ENCODE assay signal across 28 cellular contexts in the genomic region with DNA sequence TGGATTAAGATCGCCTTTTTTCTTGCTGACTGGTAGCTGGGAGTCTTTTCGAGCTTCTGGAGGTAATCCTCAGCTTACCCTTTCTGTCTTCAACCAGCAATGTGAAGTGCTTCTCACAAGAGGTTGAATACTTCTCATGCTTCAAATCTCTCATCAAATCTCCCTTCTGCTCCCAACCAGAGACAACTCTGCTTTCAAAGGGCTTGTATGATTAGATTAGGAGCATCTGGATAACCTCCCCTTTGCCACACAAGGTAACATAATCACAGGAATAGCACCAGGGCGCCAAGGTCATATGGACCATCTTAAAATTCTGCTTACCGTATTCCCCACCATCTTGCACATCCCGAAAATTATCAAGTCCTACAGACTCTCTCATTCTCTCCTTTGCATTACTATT.
"Had no signal": no experiment of that assay in that cellular context is flagged by ENCODE, and none has a peak within 500 bp of the region (broad histone marks: within the 10 kb centered on the region; RNA-seq: fewer than 3 reads in every experiment).

No MANE protein-coding gene starts in this region.

- H3K27me3 Mint-ChIP-seq: type B pancreatic cell had no signal

- H3K36me3 Mint-ChIP-seq: stimulated activated effector memory CD8-positive, alpha-beta T cell treated with anti-CD3 and anti-CD28 coated beads, Interleukin-12 subunit alpha, Interleukin-12 subunit beta, amount 100 ng/mL, for 72 hours; stimulated activated memory B cell treated with anti-CD40 and anti-IgM and Interleukin-4, amounts not matched to agents 10 μg/mL and 1 μg/mL and 100 μg/mL, for 72 hours; type B pancreatic cell had no signal

- H3K9me3 ChIP-seq: stomach, suprapubic skin, testis, thoracic aorta, thyroid gland, tibial artery, tibial nerve, transverse colon, upper lobe of left lung, upper lobe of right lung, uterus, vagina had no signal

- H3K4me1 ChIP-seq: suprapubic skin, testis, thyroid gland, tibial nerve, transverse colon, upper lobe of left lung, upper lobe of right lung, uterus, vagina had no signal

- H3K4me3 ChIP-seq: stomach, suprapubic skin, testis, thoracic aorta, thyroid gland, tibial artery, tibial nerve, transverse colon, upper lobe of left lung, upper lobe of right lung, uterus, vagina had no signal

- H3K27ac ChIP-seq: stomach, suprapubic skin, testis, thoracic aorta, thyroid gland, tibial artery, tibial nerve, transverse colon, upper lobe of left lung, upper lobe of right lung, uterus, vagina had no signal

- H3K27me3 ChIP-seq: stomach, suprapubic skin, testis, thyroid gland, tibial artery, tibial nerve, transverse colon, upper lobe of left lung, upper lobe of right lung, uterus, vagina had no signal

- ATAC-seq: stimulated activated effector memory CD8-positive, alpha-beta T cell treated with anti-CD3 and anti-CD28 coated beads, Interleukin-12 subunit alpha, Interleukin-12 subunit beta, amount 100 ng/mL, for 72 hours; stimulated activated memory B cell treated with anti-CD40 and anti-IgM and Interleukin-4, amounts not matched to agents 10 μg/mL and 1 μg/mL and 100 μg/mL, for 72 hours; stimulated activated naive B cell treated with anti-CD40 and anti-IgM and Interleukin-4, amounts not matched to agents 10 μg/mL and 1 μg/mL and 100 μg/mL, for 72 hours; stimulated activated naive CD8-positive, alpha-beta T cell treated with anti-CD3 and anti-CD28 coated beads, Interleukin-15, amount 100 ng/mL, for 72 hours; stimulated activated naive CD8-positive, alpha-beta T cell treated with anti-CD3 and anti-CD28 coated beads, Interleukin-15, Interleukin-2, amounts not matched to agents 100 U/mL and 50 U/mL, for 24 hours; upper lobe of right lung had no signal

- DNase-seq: stimulated activated CD4-positive, alpha-beta T cell treated with anti-CD3 and anti-CD28 coated beads, Interleukin-2, amount 100 ng/mL, for 48 hours; stimulated activated CD4-positive, alpha-beta T cell treated with anti-CD3 and anti-CD28 coated beads, Interleukin-4, amount 100 ng/mL, for 1 hour; stimulated activated CD4-positive, alpha-beta T cell treated with anti-CD3 and anti-CD28 coated beads, Interleukin-4, amount 100 ng/mL, for 24 hours; stimulated activated CD4-positive, alpha-beta T cell treated with anti-CD3 and anti-CD28 coated beads, Interleukin-4, amount 100 ng/mL, for 4 hours; stimulated activated CD8-positive, alpha-beta memory T cell treated with anti-CD3 and anti-CD28 coated beads, Interleukin-4, amount 100 ng/mL, for 48 hours; stimulated activated naive B cell treated with anti-CD40 and anti-IgM and Interleukin-4, amounts not matched to agents 10 μg/mL and 1 μg/mL and 100 μg/mL, for 72 hours; stimulated activated naive CD4-positive, alpha-beta T cell; stimulated activated naive CD4-positive, alpha-beta T cell treated with Interleukin-2 at 50 U/mL for 16 hours; stimulated activated naive CD8-positive, alpha-beta T cell treated with anti-CD3 and anti-CD28 coated beads, Interleukin-15, amount 100 ng/mL, for 72 hours; stimulated activated naive CD8-positive, alpha-beta T cell treated with anti-CD3 and anti-CD28 coated beads, Interleukin-15, Interleukin-2, amounts not matched to agents 100 U/mL and 50 U/mL, for 24 hours; stomach; substantia nigra; testis; thyroid gland; tibial artery; transverse colon; trophoblast cell; upper lobe of right lung; uterus had no signal

- H3K4me1 Mint-ChIP-seq: stimulated activated effector memory CD8-positive, alpha-beta T cell treated with anti-CD3 and anti-CD28 coated beads, Interleukin-12 subunit alpha, Interleukin-12 subunit beta, amount 100 ng/mL, for 72 hours; stimulated activated naive CD8-positive, alpha-beta T cell treated with anti-CD3 and anti-CD28 coated beads, Interleukin-15, amount 100 ng/mL, for 72 hours had no signal

- H3K9me3 Mint-ChIP-seq: stimulated activated effector memory CD8-positive, alpha-beta T cell treated with anti-CD3 and anti-CD28 coated beads, Interleukin-12 subunit alpha, Interleukin-12 subunit beta, amount 100 ng/mL, for 72 hours; stimulated activated memory B cell treated with anti-CD40 and anti-IgM and Interleukin-4, amounts not matched to agents 10 μg/mL and 1 μg/mL and 100 μg/mL, for 72 hours; stimulated activated naive B cell treated with anti-CD40 and anti-IgM and Interleukin-4, amounts not matched to agents 10 μg/mL and 1 μg/mL and 100 μg/mL, for 72 hours; stimulated activated naive CD8-positive, alpha-beta T cell treated with anti-CD3 and anti-CD28 coated beads, Interleukin-15, amount 100 ng/mL, for 72 hours; stimulated activated naive CD8-positive, alpha-beta T cell treated with anti-CD3 and anti-CD28 coated beads, Interleukin-15, Interleukin-2, amounts not matched to agents 100 ng/mL and 50 ng/mL, for 24 hours; type B pancreatic cell had no signal

- H3K27ac Mint-ChIP-seq: stimulated activated effector memory CD8-positive, alpha-beta T cell treated with anti-CD3 and anti-CD28 coated beads, Interleukin-12 subunit alpha, Interleukin-12 subunit beta, amount 100 ng/mL, for 72 hours; stimulated activated memory B cell treated with anti-CD40 and anti-IgM and Interleukin-4, amounts not matched to agents 10 μg/mL and 1 μg/mL and 100 μg/mL, for 72 hours; stimulated activated naive CD8-positive, alpha-beta T cell treated with anti-CD3 and anti-CD28 coated beads, Interleukin-15, amount 100 ng/mL, for 72 hours; stimulated activated naive CD8-positive, alpha-beta T cell treated with anti-CD3 and anti-CD28 coated beads, Interleukin-15, Interleukin-2, amounts not matched to agents 100 ng/mL and 50 ng/mL, for 24 hours; type B pancreatic cell had no signal

- H3K36me3 ChIP-seq: stomach, suprapubic skin, thoracic aorta, thyroid gland, tibial artery, tibial nerve, transverse colon, upper lobe of left lung, upper lobe of right lung, uterus, vagina had no signal

- H3K4me3 Mint-ChIP-seq: stimulated activated effector memory CD8-positive, alpha-beta T cell treated with anti-CD3 and anti-CD28 coated beads, Interleukin-12 subunit alpha, Interleukin-12 subunit beta, amount 100 ng/mL, for 72 hours; stimulated activated memory B cell treated with anti-CD40 and anti-IgM and Interleukin-4, amounts not matched to agents 10 μg/mL and 1 μg/mL and 100 μg/mL, for 72 hours; stimulated activated naive B cell treated with anti-CD40 and anti-IgM and Interleukin-4, amounts not matched to agents 10 μg/mL and 1 μg/mL and 100 μg/mL, for 72 hours; stimulated activated naive CD8-positive, alpha-beta T cell treated with anti-CD3 and anti-CD28 coated beads, Interleukin-15, amount 100 ng/mL, for 72 hours; stimulated activated naive CD8-positive, alpha-beta T cell treated with anti-CD3 and anti-CD28 coated beads, Interleukin-15, Interleukin-2, amounts not matched to agents 100 ng/mL and 50 ng/mL, for 24 hours; type B pancreatic cell had no signal
